8 cellular contexts compared by ENCODE assay signal in the genomic region with DNA sequence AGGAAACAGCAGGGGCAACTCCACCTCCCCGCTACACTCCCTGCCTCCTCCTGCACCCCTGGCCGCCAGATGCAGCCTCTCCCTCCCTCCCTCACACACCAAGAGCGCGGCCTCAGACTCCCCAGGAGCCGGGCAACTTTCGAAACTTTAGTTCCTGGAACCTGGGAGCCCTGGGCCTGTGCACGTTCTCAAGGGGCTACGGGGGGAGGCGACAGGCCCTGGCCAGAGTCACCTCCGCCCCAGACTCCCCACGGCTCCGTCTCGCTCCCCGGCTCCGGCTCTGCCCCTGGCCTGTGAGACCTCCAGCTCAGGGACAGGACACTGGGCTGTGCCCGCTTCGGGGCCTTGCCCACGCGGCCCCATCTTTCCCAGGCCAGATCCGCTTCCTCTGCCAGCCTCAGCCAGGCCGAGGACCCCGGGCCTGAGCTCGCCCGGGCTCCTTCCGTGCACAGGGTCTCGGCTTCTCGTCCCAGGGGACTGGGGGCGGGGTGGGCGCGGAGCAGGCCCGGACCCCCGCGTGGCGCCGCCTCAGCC. TPM values are rescaled to one million over a fixed set of nuclear protein-coding genes. Genes with fewer than 3 reads are reported as not detected.
DNase-seq lines count a peak whose midpoint lies in the region; ATAC-seq, FAIRE-seq and TF ChIP-seq lines count a peak whose summit lies in the region.

No MANE protein-coding gene starts in this region.

- POLR2A ChIA-PET in MCF 10A (lab: Yijun Ruan, JAX): interaction anchor here (0.6 to 1.0 kb wide), 3 partner anchors 12 to 259 kb away, joined by 3 to 4 read pairs (median 3); no protein-coding TSS in a partner anchor
- POLR2A ChIA-PET in activated CD8-positive, alpha-beta T cell treated with anti-CD3 and anti-CD28 coated beads for 36 hours (lab: Charles Lee): no interaction called here

- no peak for TF ChIP-seq POLR2A in breast epithelium (IDR thresholded peaks at IDR 0.05)
- TF ChIP-seq POLR2A in thyroid gland (IDR thresholded peaks at IDR 0.05): no peak

- CTCF ChIA-PET in MCF 10A (lab: Yijun Ruan, JAX): no interaction called here
- CTCF ChIA-PET in activated CD8-positive, alpha-beta T cell treated with anti-CD3 and anti-CD28 coated beads for 36 hours (lab: Charles Lee): interaction anchor here (1.1 kb wide), 1 partner anchor 233 kb away, joined by 3 read pairs; no protein-coding TSS in a partner anchor

- peaks cover 6% of the 10 kb centered on the region for H3K36me3 Mint-ChIP-seq in MCF 10A (ENCODE audit: insufficient read depth, unreplicated experiment)
- no peaks in the 10 kb centered on the region for H3K36me3 Mint-ChIP-seq in activated CD8-positive, alpha-beta T cell treated with anti-CD3 and anti-CD28 coated beads for 36 hours (ENCODE audit: low read depth)

- DNase-seq in breast epithelium (ENCODE audit: low spot score in 2 of 2) (no peak), MCF 10A (ENCODE audit: unreplicated experiment) (no peak), keratinocyte (ENCODE audit: low read depth, low spot score) (no peak), thyroid gland (no peak), T1000 (lab: John Stamatoyannopoulos, UW) (no peak), urothelium cell line (ENCODE audit: low spot score) (no peak)
- DNase-seq in activated CD8-positive, alpha-beta T cell treated with anti-CD3 and anti-CD28 coated beads for 36 hours: no peak
- DNase-seq in activated CD4-positive, alpha-beta T cell treated with anti-CD3 and anti-CD28 coated beads, Interleukin-2, amount 50 U/mL, for 1 hour: no peak

- peak overlapping the region; percentile 60 for H2AFZ ChIP-seq in keratinocyte (ENCODE audit: control insufficient read depth, low read length)

- H3K9me3 Mint-ChIP-seq in MCF 10A (ENCODE audit: unreplicated experiment): no peaks in the 10 kb centered on the region
- H3K9me3 Mint-ChIP-seq in activated CD8-positive, alpha-beta T cell treated with anti-CD3 and anti-CD28 coated beads for 36 hours: no peaks in the 10 kb centered on the region

- ATAC-seq in activated CD8-positive, alpha-beta T cell treated with anti-CD3 and anti-CD28 coated beads for 36 hours: peak; percentile 18

- H3K9me3 ChIP-seq in breast epithelium (no peaks in the 10 kb centered on the region), keratinocyte (ENCODE audit: control insufficient read depth, low read depth, low read length) (no peaks in the 10 kb centered on the region), thyroid gland (no peaks in the 10 kb centered on the region)

- peaks cover 14 to 17% of the 10 kb centered on the region in 2 donors for H3K4me1 ChIP-seq in breast epithelium
- peaks cover 22% of the 10 kb centered on the region for H3K4me1 ChIP-seq in keratinocyte (ENCODE audit: control insufficient read depth, extremely low read depth, insufficient read depth, low read length)
- peaks cover 24 to 37% of the 10 kb centered on the region in 2 donors for H3K4me1 ChIP-seq in thyroid gland

- 52 to 55% methylated on average over 13 to 21 of the region's 35 CpGs for WGBS in thyroid gland, 2 donors

- no peaks in the 10 kb centered on the region for H3K79me2 ChIP-seq in keratinocyte (ENCODE audit: control insufficient read depth, insufficient read depth, low read length)

- peak overlapping the region; percentile 36 to 67 (median 48) for H3K4me3 ChIP-seq in breast epithelium
- H3K4me3 ChIP-seq in keratinocyte (ENCODE audit: control insufficient read depth in 2 of 3, extremely low read depth in 1 of 3, insufficient read depth in 2 of 3, low read depth in 1 of 3, low read length in 3 of 3): peak overlapping the region; percentile 29 to 64 (median 59)
- peak overlapping the region in 2 of 3 donors; percentile 10 to 40 for H3K4me3 ChIP-seq in thyroid gland (replicated peaks in 1 of 3)

- H4K20me1 ChIP-seq in keratinocyte (ENCODE audit: control insufficient read depth, extremely low read depth, insufficient read depth, low read length): peaks cover 3% of the 10 kb centered on the region

- H3K27ac Mint-ChIP-seq in MCF 10A (ENCODE audit: low read depth, unreplicated experiment): no peak overlapping the region
- no peak overlapping the region for H3K27ac Mint-ChIP-seq in activated CD8-positive, alpha-beta T cell treated with anti-CD3 and anti-CD28 coated beads for 36 hours

- no peak overlapping the region for H3K27ac ChIP-seq in breast epithelium
- peak overlapping the region; percentile 49 for H3K27ac ChIP-seq in keratinocyte (ENCODE audit: control insufficient read depth, insufficient read depth, low read length)
- H3K27ac ChIP-seq in thyroid gland: no peak overlapping the region

- peak overlapping the region; percentile 76 for H3K9ac ChIP-seq in keratinocyte (ENCODE audit: control insufficient read depth, extremely low read depth, insufficient read depth, low read length)

- no peaks in the 10 kb centered on the region for H3K9me1 ChIP-seq in keratinocyte (ENCODE audit: control insufficient read depth, extremely low read depth, insufficient read depth, low read length)

- intact Hi-C loops in breast epithelium (cut with DNase I; ENCODE audit: low total_unique reads) (no loop called here), MCF 10A (cut with micrococcal nuclease) (no loop called here), thyroid gland (cut with DNase I) (no loop called here)
- intact Hi-C loops in activated CD8-positive, alpha-beta T cell treated with anti-CD3 and anti-CD28 coated beads for 36 hours (cut with micrococcal nuclease): no loop called here

- TF ChIP-seq CTCF in breast epithelium (IDR thresholded peaks at IDR 0.05): no peak
- TF ChIP-seq CTCF in MCF 10A (IDR thresholded peaks at IDR 0.05; ENCODE audit: unreplicated experiment): no peak
- no peak for TF ChIP-seq CTCF in activated CD8-positive, alpha-beta T cell treated with anti-CD3 and anti-CD28 coated beads for 36 hours (IDR thresholded peaks at IDR 0.05)
- no peak for TF ChIP-seq CTCF in keratinocyte (optimal IDR thresholded peaks at IDR 0.05 in 1 of 3, IDR thresholded peaks at IDR 0.05 in 1 of 3, conservative IDR thresholded peaks at IDR 0.05 in 1 of 3; ENCODE audit: extremely low read depth in 1 of 3, insufficient read depth in 2 of 3, low read length in 3 of 3)
- no peak for TF ChIP-seq CTCF in thyroid gland (IDR thresholded peaks at IDR 0.05)

- no peak overlapping the region for H3K4me3 Mint-ChIP-seq in MCF 10A (ENCODE audit: unreplicated experiment)
- H3K4me3 Mint-ChIP-seq in activated CD8-positive, alpha-beta T cell treated with anti-CD3 and anti-CD28 coated beads for 36 hours: peak overlapping the region; percentile 57

- FAIRE-seq in keratinocyte (lab: Jason Lieb, UNC): no peak
- FAIRE-seq in urothelium cell line (lab: Jason Lieb, UNC): no peak

- dilution Hi-C loops in keratinocyte (cut with MboI; ENCODE audit: extremely low pct_ligation_motif_present, low sequenced_read_pairs): no loop called here

- H3K27me3 Mint-ChIP-seq in MCF 10A (ENCODE audit: insufficient read depth, unreplicated experiment): no peaks in the 10 kb centered on the region
- peaks cover 29% of the 10 kb centered on the region for H3K27me3 Mint-ChIP-seq in activated CD8-positive, alpha-beta T cell treated with anti-CD3 and anti-CD28 coated beads for 36 hours

- peaks cover 12% of the 10 kb centered on the region for H3K4me1 Mint-ChIP-seq in MCF 10A (ENCODE audit: insufficient read depth, unreplicated experiment)
- H3K4me1 Mint-ChIP-seq in activated CD8-positive, alpha-beta T cell treated with anti-CD3 and anti-CD28 coated beads for 36 hours (ENCODE audit: low read depth): peaks cover 10% of the 10 kb centered on the region

- H3K4me2 ChIP-seq in keratinocyte (ENCODE audit: control insufficient read depth, extremely low read depth, insufficient read depth, low read depth, low read length): peak overlapping the region; percentile 90

- no TSS peak for BruUV-seq in MCF 10A (replicated peaks; lab: Mats Ljungman, UMichigan)

- H3K36me3 ChIP-seq in breast epithelium: no peaks in the 10 kb centered on the region
- H3K36me3 ChIP-seq in keratinocyte (ENCODE audit: control insufficient read depth in 2 of 2, extremely low read depth in 1 of 2, insufficient read depth in 2 of 2, low read length in 2 of 2): peaks cover 1 to 2% of the 10 kb centered on the region in 2 experiments
- no peaks in the 10 kb centered on the region for H3K36me3 ChIP-seq in thyroid gland

- peaks cover 22 to 58% of the 10 kb centered on the region in 2 donors for H3K27me3 ChIP-seq in breast epithelium
- peaks cover 36% of the 10 kb centered on the region for H3K27me3 ChIP-seq in keratinocyte (ENCODE audit: control insufficient read depth, extremely low read depth, insufficient read depth, low read length)
- H3K27me3 ChIP-seq in thyroid gland: peaks cover 7% of the 10 kb centered on the region

RNA-seq across cellular contexts. Expression of gene AMN, which starts 5.5 kb away (rescaled TPM):
- total RNA-seq in breast epithelium (under 1 TPM; 0.16 to 0.88 (median 0.66) TPM), MCF 10A (2022) (0.29 TPM in 1 of 2 replicates, not detected in the other), thyroid gland (10 to 100 TPM in 1 of 4 donors, 1 to 10 TPM in 3; 1.3 to 18.8 (median 3.3) TPM)
- total RNA-seq in activated CD8-positive, alpha-beta T cell treated with anti-CD3 and anti-CD28 coated beads for 36 hours: 1 to 10 TPM; 1.0 to 1.4 TPM
- 0.14 to 0.31 TPM (median 0.22 TPM) in 3 replicates for polyA plus RNA-seq in keratinocyte
- 0.11 TPM for polyA plus RNA-seq in keratinocyte (2011; ENCODE audit: low read depth)
- 0.17 and 0.21 TPM in 2 replicates for polyA plus RNA-seq in keratinocyte (2011; cell fraction: cytosol; rRNA removed)
- polyA plus RNA-seq in keratinocyte (2011; cell fraction: nucleus; rRNA removed): 0.87 and 1.3 TPM in 2 replicates
- 0.73 and 1.8 TPM in 2 replicates for polyA plus RNA-seq in keratinocyte (2012; ENCODE audit: low replicate concordance)
- polyA minus RNA-seq in keratinocyte: 0.16 TPM in 1 of 3 replicates, not detected in the others
- 1.2 TPM for polyA minus RNA-seq in keratinocyte (2011; cell fraction: cytosol; rRNA and poly(A)+ RNA removed)
- polyA minus RNA-seq in keratinocyte (2011; cell fraction: nucleus; rRNA and poly(A)+ RNA removed): 0.23 and 1.8 TPM in 2 replicates
